1 cellular context compared by ENCODE assay signal in genomic region chr11:65493367-65494176, GRCh38.
A peak's percentile ranks its signal among the peaks of the same experiment; 100 is the strongest.
TF ChIP-seq lines count a peak whose summit lies in the region.

No MANE protein-coding gene starts in this region.

TF ChIP-seq in SK-N-SH, 30 proteins besides CTCF, POLR2A, EP300 and RAD21 (continued from another document):
- TF ChIP-seq, protein P1, sequence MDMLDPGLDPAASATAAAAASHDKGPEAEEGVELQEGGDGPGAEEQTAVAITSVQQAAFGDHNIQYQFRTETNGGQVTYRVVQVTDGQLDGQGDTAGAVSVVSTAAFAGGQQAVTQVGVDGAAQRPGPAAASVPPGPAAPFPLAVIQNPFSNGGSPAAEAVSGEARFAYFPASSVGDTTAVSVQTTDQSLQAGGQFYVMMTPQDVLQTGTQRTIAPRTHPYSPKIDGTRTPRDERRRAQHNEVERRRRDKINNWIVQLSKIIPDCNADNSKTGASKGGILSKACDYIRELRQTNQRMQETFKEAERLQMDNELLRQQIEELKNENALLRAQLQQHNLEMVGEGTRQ (IDR thresholded peaks at IDR 0.05; ENCODE audit: borderline replicate concordance, low read depth, low read length) = no peak
- TF ChIP-seq NFIC (IDR thresholded peaks at IDR 0.05; ENCODE audit: borderline replicate concordance) (peak; percentile 55; the same call in 1 of the 2 replicates), FOSL2 (IDR thresholded peaks at IDR 0.05; ENCODE audit: borderline replicate concordance, low read depth) (peak; percentile 61; the same call in 1 of the 2 replicates), GABPA (IDR thresholded peaks at IDR 0.05; ENCODE audit: low read depth) (no peak), RXRA (IDR thresholded peaks at IDR 0.05; ENCODE audit: borderline replicate concordance, low read depth) (0 out of 2 replicates have a peak, but pooled peaks have one; percentile 25), ELF1 (IDR thresholded peaks at IDR 0.05) (no peak), YY1 (IDR thresholded peaks at IDR 0.05; ENCODE audit: low read depth) (no peak), FOXJ3 (CRISPR knock-in tag; IDR thresholded peaks at IDR 0.05) (no peak), NRF1 (IDR thresholded peaks at IDR 0.05; ENCODE audit: low read depth, low read length) (no peak), POLR2AphosphoS5 (IDR thresholded peaks at IDR 0.05; ENCODE audit: low read depth, low read length) (peak; percentile 87), SMC3 (IDR thresholded peaks at IDR 0.05; ENCODE audit: low read depth, low read length) (no peak), MXI1 (IDR thresholded peaks at IDR 0.05; ENCODE audit: low read depth, low read length) (no peak), SIN3A (IDR thresholded peaks at IDR 0.05; ENCODE audit: borderline replicate concordance, low read depth, low read length) (peak; percentile 63), FOXM1 (IDR thresholded peaks at IDR 0.05; ENCODE audit: low read depth) (no peak), CHD2 (IDR thresholded peaks at IDR 0.05; ENCODE audit: low read length, partially characterized antibody) (no peak), TCF12 (IDR thresholded peaks at IDR 0.05) (peak; percentile 61; the same call in 1 of the 2 replicates), TAF1 (IDR thresholded peaks at IDR 0.05; ENCODE audit: borderline replicate concordance, low read depth, low read length) (peak; percentile 44; the same call in 1 of the 2 replicates), RCOR1 (IDR thresholded peaks at IDR 0.05; ENCODE audit: low read length) (no peak), TEAD4 (IDR thresholded peaks at IDR 0.05; ENCODE audit: borderline replicate concordance, insufficient read depth) (no peak), JUND (IDR thresholded peaks at IDR 0.05) (peak; percentile 63; the same call in 1 of the 2 replicates), EZH2phosphoT487 (IDR thresholded peaks at IDR 0.05; ENCODE audit: borderline replicate concordance, low read depth) (no peak)
- TF ChIP-seq, protein P2, sequence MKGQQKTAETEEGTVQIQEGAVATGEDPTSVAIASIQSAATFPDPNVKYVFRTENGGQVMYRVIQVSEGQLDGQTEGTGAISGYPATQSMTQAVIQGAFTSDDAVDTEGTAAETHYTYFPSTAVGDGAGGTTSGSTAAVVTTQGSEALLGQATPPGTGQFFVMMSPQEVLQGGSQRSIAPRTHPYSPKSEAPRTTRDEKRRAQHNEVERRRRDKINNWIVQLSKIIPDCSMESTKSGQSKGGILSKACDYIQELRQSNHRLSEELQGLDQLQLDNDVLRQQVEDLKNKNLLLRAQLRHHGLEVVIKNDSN (IDR thresholded peaks at IDR 0.05; ENCODE audit: borderline replicate concordance, low read depth) = no peak
- TF ChIP-seq, protein P3, sequence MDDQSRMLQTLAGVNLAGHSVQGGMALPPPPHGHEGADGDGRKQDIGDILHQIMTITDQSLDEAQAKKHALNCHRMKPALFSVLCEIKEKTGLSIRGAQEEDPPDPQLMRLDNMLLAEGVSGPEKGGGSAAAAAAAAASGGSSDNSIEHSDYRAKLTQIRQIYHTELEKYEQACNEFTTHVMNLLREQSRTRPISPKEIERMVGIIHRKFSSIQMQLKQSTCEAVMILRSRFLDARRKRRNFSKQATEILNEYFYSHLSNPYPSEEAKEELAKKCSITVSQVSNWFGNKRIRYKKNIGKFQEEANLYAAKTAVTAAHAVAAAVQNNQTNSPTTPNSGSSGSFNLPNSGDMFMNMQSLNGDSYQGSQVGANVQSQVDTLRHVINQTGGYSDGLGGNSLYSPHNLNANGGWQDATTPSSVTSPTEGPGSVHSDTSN (IDR thresholded peaks at IDR 0.05) = peak; percentile 91
- TF ChIP-seq, protein P4, sequence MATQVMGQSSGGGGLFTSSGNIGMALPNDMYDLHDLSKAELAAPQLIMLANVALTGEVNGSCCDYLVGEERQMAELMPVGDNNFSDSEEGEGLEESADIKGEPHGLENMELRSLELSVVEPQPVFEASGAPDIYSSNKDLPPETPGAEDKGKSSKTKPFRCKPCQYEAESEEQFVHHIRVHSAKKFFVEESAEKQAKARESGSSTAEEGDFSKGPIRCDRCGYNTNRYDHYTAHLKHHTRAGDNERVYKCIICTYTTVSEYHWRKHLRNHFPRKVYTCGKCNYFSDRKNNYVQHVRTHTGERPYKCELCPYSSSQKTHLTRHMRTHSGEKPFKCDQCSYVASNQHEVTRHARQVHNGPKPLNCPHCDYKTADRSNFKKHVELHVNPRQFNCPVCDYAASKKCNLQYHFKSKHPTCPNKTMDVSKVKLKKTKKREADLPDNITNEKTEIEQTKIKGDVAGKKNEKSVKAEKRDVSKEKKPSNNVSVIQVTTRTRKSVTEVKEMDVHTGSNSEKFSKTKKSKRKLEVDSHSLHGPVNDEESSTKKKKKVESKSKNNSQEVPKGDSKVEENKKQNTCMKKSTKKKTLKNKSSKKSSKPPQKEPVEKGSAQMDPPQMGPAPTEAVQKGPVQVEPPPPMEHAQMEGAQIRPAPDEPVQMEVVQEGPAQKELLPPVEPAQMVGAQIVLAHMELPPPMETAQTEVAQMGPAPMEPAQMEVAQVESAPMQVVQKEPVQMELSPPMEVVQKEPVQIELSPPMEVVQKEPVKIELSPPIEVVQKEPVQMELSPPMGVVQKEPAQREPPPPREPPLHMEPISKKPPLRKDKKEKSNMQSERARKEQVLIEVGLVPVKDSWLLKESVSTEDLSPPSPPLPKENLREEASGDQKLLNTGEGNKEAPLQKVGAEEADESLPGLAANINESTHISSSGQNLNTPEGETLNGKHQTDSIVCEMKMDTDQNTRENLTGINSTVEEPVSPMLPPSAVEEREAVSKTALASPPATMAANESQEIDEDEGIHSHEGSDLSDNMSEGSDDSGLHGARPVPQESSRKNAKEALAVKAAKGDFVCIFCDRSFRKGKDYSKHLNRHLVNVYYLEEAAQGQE (IDR thresholded peaks at IDR 0.05; ENCODE audit: low read depth, low read length) = peak; percentile 34
- TF ChIP-seq, protein P5, sequence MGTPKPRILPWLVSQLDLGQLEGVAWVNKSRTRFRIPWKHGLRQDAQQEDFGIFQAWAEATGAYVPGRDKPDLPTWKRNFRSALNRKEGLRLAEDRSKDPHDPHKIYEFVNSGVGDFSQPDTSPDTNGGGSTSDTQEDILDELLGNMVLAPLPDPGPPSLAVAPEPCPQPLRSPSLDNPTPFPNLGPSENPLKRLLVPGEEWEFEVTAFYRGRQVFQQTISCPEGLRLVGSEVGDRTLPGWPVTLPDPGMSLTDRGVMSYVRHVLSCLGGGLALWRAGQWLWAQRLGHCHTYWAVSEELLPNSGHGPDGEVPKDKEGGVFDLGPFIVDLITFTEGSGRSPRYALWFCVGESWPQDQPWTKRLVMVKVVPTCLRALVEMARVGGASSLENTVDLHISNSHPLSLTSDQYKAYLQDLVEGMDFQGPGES (IDR thresholded peaks at IDR 0.05; ENCODE audit: low read depth, low read length) = no peak
- TF ChIP-seq, protein P6, sequence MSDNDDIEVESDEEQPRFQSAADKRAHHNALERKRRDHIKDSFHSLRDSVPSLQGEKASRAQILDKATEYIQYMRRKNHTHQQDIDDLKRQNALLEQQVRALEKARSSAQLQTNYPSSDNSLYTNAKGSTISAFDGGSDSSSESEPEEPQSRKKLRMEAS (IDR thresholded peaks at IDR 0.05; ENCODE audit: low read depth) = peak; percentile 56; the same call in 1 of the 2 replicates
